Comparison of ENCODE assay signal across 34 cellular contexts in the genomic region with DNA sequence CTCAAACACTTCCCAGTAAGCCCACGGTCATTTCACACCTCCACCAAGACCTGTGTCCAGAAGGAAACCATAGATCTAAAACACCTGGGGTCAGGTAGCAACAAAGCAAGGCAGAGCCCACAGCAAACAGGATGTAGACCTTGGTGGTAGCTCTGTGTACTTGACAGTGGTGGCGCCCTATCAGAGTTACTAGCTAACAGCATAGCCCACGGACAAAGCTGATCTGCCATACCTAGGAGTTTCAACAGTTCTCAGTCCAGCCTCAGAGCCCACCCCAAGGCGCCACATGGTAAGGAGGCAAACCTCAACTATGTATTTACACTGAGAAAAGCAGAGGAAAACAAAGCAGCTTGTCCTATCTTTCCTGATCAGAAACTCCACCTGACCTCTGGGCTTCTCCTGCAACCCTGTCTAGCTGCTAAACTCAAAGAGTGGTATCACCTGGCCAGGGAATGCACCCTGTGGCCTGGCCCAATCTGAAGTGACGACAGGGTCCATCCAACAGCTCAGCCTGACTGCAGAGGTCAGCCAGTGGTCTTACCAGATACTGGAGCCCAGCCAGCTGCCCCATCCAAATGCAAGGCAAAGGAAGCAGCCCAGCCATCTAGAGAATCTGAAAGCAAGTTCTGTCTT. TPM values are rescaled to one million over a fixed set of nuclear protein-coding genes. Genes with fewer than 3 reads are reported as not detected.
"Had no signal": no experiment of that assay in that cellular context is flagged by ENCODE, and none has a peak within 500 bp of the region (broad histone marks: within the 10 kb centered on the region; RNA-seq: fewer than 3 reads in every experiment).

No MANE protein-coding gene starts in this region.

- H3K4me1 ChIP-seq: Peyer's patch, SJSA1 had no signal

- DNase-seq: activated B cell treated with CpG ODN at 0.5 μM for 24 hours; activated CD4-positive, alpha-beta memory T cell treated with anti-CD3 and anti-CD28 coated beads, Interleukin-2, amount 10 ng/mL, durations not matched to agents 7 days and 5 days; activated CD4-positive, alpha-beta T cell treated with anti-CD3 and anti-CD28 coated beads for 1 hour; activated CD4-positive, alpha-beta T cell treated with anti-CD3 and anti-CD28 coated beads for 48 hours; activated CD8-positive, alpha-beta memory T cell treated with anti-CD3 and anti-CD28 coated beads for 24 hours; activated CD8-positive, alpha-beta memory T cell treated with anti-CD3 and anti-CD28 coated beads, Interleukin-2, amount 10 ng/mL, durations not matched to agents 7 days and 5 days; activated CD8-positive, alpha-beta memory T cell treated with anti-CD3 and anti-CD28 coated beads, Interleukin-2, amount 50 U/mL, for 48 hours; activated effector memory CD4-positive, alpha-beta T cell treated with Interleukin-2 at 50 U/mL for 16 hours; activated naive CD4-positive, alpha-beta T cell treated with anti-CD3 and anti-CD28 coated beads, Interleukin-2, amount 10 ng/mL, durations not matched to agents 7 days and 5 days; activated naive CD8-positive, alpha-beta T cell treated with anti-CD3 and anti-CD28 coated beads, Interleukin-2, amount 50 U/mL, for 24 hours; activated T-cell treated with anti-CD3 and anti-CD28 coated beads, Interleukin-2, amount 50 U/mL, for 48 hours; anterior cingulate cortex; central memory CD4-positive, alpha-beta T cell; Kasumi-1; MG63; NCI-H1048; NCI-H1436 treated with DMSO at 0.1 percent for 48 hours; NCI-H1694 treated with DMSO at 0.1 percent for 48 hours; NCI-H2029; NCI-H345; NCI-H524 treated with DMSO at 0.1 percent for 48 hours; NK-92 treated with Interleukin-12 subunit alpha and Interleukin-12 subunit beta, amount 100 ng/mL, for 24 hours; PC-3; Peyer's patch; RPMI8226; SHP77 treated with DMSO at 0.1 percent for 48 hours; SK-N-SH had no signal

- H3K27me3 ChIP-seq: MG63, Peyer's patch, SJSA1 had no signal

- H3K9me3 Mint-ChIP-seq: activated naive CD4-positive, alpha-beta T cell treated with anti-CD3 and anti-CD28 coated beads, Interleukin-2, amount 10 ng/mL, durations not matched to agents 7 days and 5 days had no signal

- H3K36me3 ChIP-seq: MG63, Peyer's patch, SJSA1 had no signal

- H3K27ac ChIP-seq: Peyer's patch, SJSA1 had no signal

- ATAC-seq: activated CD8-positive, alpha-beta memory T cell treated with anti-CD3 and anti-CD28 coated beads, Interleukin-2, amount 10 ng/mL, durations not matched to agents 7 days and 5 days; activated naive CD8-positive, alpha-beta T cell treated with anti-CD3 and anti-CD28 coated beads, Interleukin-2, amount 50 U/mL, for 24 hours; PC-3 had no signal

- H3K9ac ChIP-seq: SK-N-SH had no signal

- FAIRE-seq: bronchial epithelial cell, TTC549 had no signal

- H3K27me3 Mint-ChIP-seq: activated B cell treated with CpG ODN at 0.5 μM for 24 hours; activated naive CD4-positive, alpha-beta T cell treated with anti-CD3 and anti-CD28 coated beads, Interleukin-2, amount 10 ng/mL, durations not matched to agents 7 days and 5 days had no signal

- H3K36me3 Mint-ChIP-seq: activated CD8-positive, alpha-beta memory T cell treated with anti-CD3 and anti-CD28 coated beads, Interleukin-2, amount 10 ng/mL, durations not matched to agents 7 days and 5 days; activated naive CD4-positive, alpha-beta T cell treated with anti-CD3 and anti-CD28 coated beads, Interleukin-2, amount 10 ng/mL, durations not matched to agents 7 days and 5 days had no signal

- H3K9me3 ChIP-seq: MG63, Peyer's patch, SJSA1, SK-N-SH had no signal

- H3K4me1 Mint-ChIP-seq: activated B cell treated with CpG ODN at 0.5 μM for 24 hours; activated CD4-positive, alpha-beta memory T cell treated with anti-CD3 and anti-CD28 coated beads, Interleukin-2, amount 10 ng/mL, durations not matched to agents 7 days and 5 days; activated CD8-positive, alpha-beta memory T cell treated with anti-CD3 and anti-CD28 coated beads, Interleukin-2, amount 10 ng/mL, durations not matched to agents 7 days and 5 days; activated naive CD4-positive, alpha-beta T cell treated with anti-CD3 and anti-CD28 coated beads, Interleukin-2, amount 10 ng/mL, durations not matched to agents 7 days and 5 days; activated naive CD8-positive, alpha-beta T cell treated with anti-CD3 and anti-CD28 coated beads, Interleukin-2, amount 50 U/mL, for 24 hours; brain had no signal

- H3K4me3 Mint-ChIP-seq: activated B cell treated with CpG ODN at 0.5 μM for 24 hours; activated CD4-positive, alpha-beta memory T cell treated with anti-CD3 and anti-CD28 coated beads, Interleukin-2, amount 10 ng/mL, durations not matched to agents 7 days and 5 days; activated CD8-positive, alpha-beta memory T cell treated with anti-CD3 and anti-CD28 coated beads, Interleukin-2, amount 10 ng/mL, durations not matched to agents 7 days and 5 days; activated naive CD4-positive, alpha-beta T cell treated with anti-CD3 and anti-CD28 coated beads, Interleukin-2, amount 10 ng/mL, durations not matched to agents 7 days and 5 days; activated naive CD8-positive, alpha-beta T cell; activated naive CD8-positive, alpha-beta T cell treated with anti-CD3 and anti-CD28 coated beads, Interleukin-2, amount 50 U/mL, for 24 hours; brain; T-helper 1 cell treated with Interleukin-12 subunit alpha and Interleukin-12 subunit beta and Interleukin-4 antibody, amounts not matched to agents 30 μg/mL and 1 μg/mL, for 36 hours; T-helper 2 cell treated with Interferon-gamma antibody and Interleukin-4, amounts not matched to agents 5 μg/mL and 100 μg/mL, for 36 hours had no signal

- H3K27ac Mint-ChIP-seq: activated B cell treated with CpG ODN at 0.5 μM for 24 hours; activated CD4-positive, alpha-beta memory T cell treated with anti-CD3 and anti-CD28 coated beads, Interleukin-2, amount 10 ng/mL, durations not matched to agents 7 days and 5 days; activated CD8-positive, alpha-beta memory T cell treated with anti-CD3 and anti-CD28 coated beads, Interleukin-2, amount 10 ng/mL, durations not matched to agents 7 days and 5 days; activated naive CD4-positive, alpha-beta T cell treated with anti-CD3 and anti-CD28 coated beads, Interleukin-2, amount 10 ng/mL, durations not matched to agents 7 days and 5 days; activated naive CD8-positive, alpha-beta T cell; activated naive CD8-positive, alpha-beta T cell treated with anti-CD3 and anti-CD28 coated beads, Interleukin-2, amount 50 U/mL, for 24 hours; brain; T-helper 1 cell treated with Interleukin-12 subunit alpha and Interleukin-12 subunit beta and Interleukin-4 antibody, amounts not matched to agents 30 μg/mL and 1 μg/mL, for 36 hours; T-helper 2 cell treated with Interferon-gamma antibody and Interleukin-4, amounts not matched to agents 5 μg/mL and 100 μg/mL, for 36 hours had no signal

- H3K4me2 ChIP-seq: SK-N-SH had no signal

- H3K4me3 ChIP-seq: MG63, Peyer's patch, SJSA1 had no signal

RNA-seq across cellular contexts. Expression of gene STON2, which starts 46.3 kb away (rescaled TPM):
- total RNA-seq: activated B cell treated with CpG ODN at 0.5 μM for 24 hours had no signal
- polyA plus RNA-seq: SK-N-SH had no signal
